24 cellular contexts compared by ENCODE assay signal in genomic region chr3:187267306-187267705, GRCh38. TPM values are rescaled to one million over a fixed set of nuclear protein-coding genes. Genes with fewer than 3 reads are reported as not detected.
"Had no signal": no experiment of that assay in that cellular context is flagged by ENCODE, and none has a peak within 500 bp of the region (broad histone marks: within the 10 kb centered on the region; RNA-seq: fewer than 3 reads in every experiment).

No MANE protein-coding gene starts in this region.

- ATAC-seq: activated T-cell treated with anti-CD3 and anti-CD28 coated beads, Interleukin-2, amount 50 U/mL, for 72 hours; body of pancreas; gastroesophageal sphincter; left lobe of liver; T-helper 17 cell had no signal

- H3K9me3 ChIP-seq: neutrophil, ovary, prostate gland, thyroid gland had no signal

- H3K4me1 ChIP-seq: prostate gland, thyroid gland had no signal

- H3K4me3 ChIP-seq: body of pancreas, gastroesophageal sphincter, ovary, prostate gland, thyroid gland had no signal

- DNase-seq: activated CD4-positive, alpha-beta memory T cell treated with anti-CD3 and anti-CD28 coated beads for 36 hours; activated CD4-positive, alpha-beta T cell treated with anti-CD3 and anti-CD28 coated beads for 4 hours; activated CD4-positive, CD25-positive, alpha-beta regulatory T cell; activated effector memory CD4-positive, alpha-beta T cell treated with anti-CD3 and anti-CD28 coated beads, Interleukin-2, amount 50 U/mL, for 16 hours; activated naive CD4-positive, alpha-beta T cell treated with anti-CD3 and anti-CD28 coated beads, Interleukin-2, amount 10 ng/mL, durations not matched to agents 7 days and 5 days; activated T-cell treated with anti-CD3 and anti-CD28 coated beads, Interleukin-2, amount 50 U/mL, for 72 hours; body of pancreas; caudate nucleus; dermis blood vessel endothelial cell; effector CD8-positive, alpha-beta T cell; erythroblast; mammary epithelial cell; ovary; stimulated activated CD4-positive, alpha-beta T cell treated with anti-CD3 and anti-CD28 coated beads, Interleukin-1b, Interleukin-23, amount 100 ng/mL, for 48 hours; substantia nigra; T-helper 17 cell; thyroid gland had no signal

- H3K27me3 ChIP-seq: body of pancreas, gastroesophageal sphincter, neutrophil, ovary, thyroid gland had no signal

- H3K27ac ChIP-seq: body of pancreas, gastroesophageal sphincter, neutrophil, ovary, prostate gland, thyroid gland had no signal

- H3K36me3 ChIP-seq: gastroesophageal sphincter, neutrophil, ovary, prostate gland, thyroid gland had no signal

RNA-seq across cellular contexts. Expression of gene MASP1, which starts 24.2 kb away (rescaled TPM):
- total RNA-seq: activated CD4-positive, alpha-beta memory T cell treated with anti-CD3 and anti-CD28 coated beads for 36 hours; activated T-cell treated with anti-CD3 and anti-CD28 coated beads, Interleukin-2, amount 50 U/mL, for 72 hours; kidney epithelial cell; mononuclear cell; myocyte had no signal
